29 cellular contexts compared by ENCODE assay signal in the genomic region with DNA sequence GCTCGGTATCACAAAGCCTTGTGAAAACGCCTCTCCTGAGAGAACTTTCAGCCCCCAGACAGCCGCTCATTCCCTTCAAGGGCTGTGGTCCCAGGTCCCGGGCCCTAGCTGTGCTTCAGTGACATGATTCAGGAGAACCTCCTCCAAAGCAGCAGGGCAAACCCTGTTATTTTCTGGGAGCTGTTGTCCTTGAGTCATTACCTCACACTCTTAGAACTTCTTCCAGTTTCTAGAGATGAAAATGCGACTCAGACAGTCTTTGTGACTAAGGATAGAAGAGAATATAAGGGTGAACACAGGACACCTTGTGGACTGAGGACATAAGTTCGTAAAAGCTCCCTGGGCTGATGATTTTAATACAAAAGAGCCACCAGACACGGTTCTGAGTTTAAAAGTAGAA.
DNase-seq lines count a peak whose midpoint lies in the region; ATAC-seq and TF ChIP-seq lines count a peak whose summit lies in the region.
"Had no signal": no experiment of that assay in that cellular context is flagged by ENCODE, and none has a peak within 500 bp of the region (broad histone marks: within the 10 kb centered on the region; RNA-seq: fewer than 3 reads in every experiment).

No MANE protein-coding gene starts in this region.

- no peaks in the 10 kb centered on the region for H3K9me3 ChIP-seq in gastroesophageal sphincter
- H3K9me3 ChIP-seq: BLaER1 treated with 17β-estradiol and CSF1 and Interleukin-3, amounts not matched to agents 10 nM and 100 nM; HAP-1; lower lobe of right lung; mucosa of descending colon; thyroid gland had no signal

- 32 to 54% methylated on average over 3 to 7 of the region's 7 CpGs for WGBS in gastroesophageal sphincter (ENCODE audit: low coverage in 1 of 2), 2 donors

- H3K9me3 Mint-ChIP-seq in HFFc6, result no peaks in the 10 kb centered on the region
- no peaks in the 10 kb centered on the region for H3K9me3 Mint-ChIP-seq in activated CD4-positive, alpha-beta memory T cell treated with anti-CD3 and anti-CD28 coated beads, Interleukin-2, amount 10 ng/mL, durations not matched to agents 7 days and 5 days
- no peaks in the 10 kb centered on the region for H3K9me3 Mint-ChIP-seq in activated CD4-positive, alpha-beta memory T cell treated with anti-CD3 and anti-CD28 coated beads for 36 hours
- H3K9me3 Mint-ChIP-seq: activated T-cell treated with anti-CD3 and anti-CD28 coated beads, Interleukin-2, amount 50 U/mL, for 24 hours; brain; nephron progenitor cell; stimulated activated naive CD8-positive, alpha-beta T cell treated with anti-CD3 and anti-CD28 coated beads, Interleukin-15, Interleukin-2, amounts not matched to agents 100 ng/mL and 50 ng/mL, for 24 hours had no signal

- no peak overlapping the region for H3K4me3 Mint-ChIP-seq in HFFc6
- no peak overlapping the region for H3K4me3 Mint-ChIP-seq in activated CD4-positive, alpha-beta memory T cell treated with anti-CD3 and anti-CD28 coated beads, Interleukin-2, amount 10 ng/mL, durations not matched to agents 7 days and 5 days
- H3K4me3 Mint-ChIP-seq in activated CD4-positive, alpha-beta memory T cell treated with anti-CD3 and anti-CD28 coated beads for 36 hours, result no peak overlapping the region
- H3K4me3 Mint-ChIP-seq: activated CD4-positive, alpha-beta T cell treated with anti-CD3 and anti-CD28 coated beads for 36 hours; activated T-cell treated with anti-CD3 and anti-CD28 coated beads, Interleukin-2, amount 50 U/mL, for 24 hours; brain; nephron progenitor cell; stimulated activated naive CD8-positive, alpha-beta T cell treated with anti-CD3 and anti-CD28 coated beads, Interleukin-15, Interleukin-2, amounts not matched to agents 100 ng/mL and 50 ng/mL, for 24 hours; T-helper 17 cell had no signal

- no peak overlapping the region for H3K4me3 ChIP-seq in gastroesophageal sphincter
- no peak overlapping the region for H3K4me3 ChIP-seq in rectal smooth muscle tissue (ENCODE audit: low read length)
- H3K4me3 ChIP-seq: BLaER1 treated with 17β-estradiol and CSF1 and Interleukin-3, amounts not matched to agents 10 nM and 100 nM; HAP-1; lower lobe of right lung; mucosa of descending colon; SK-N-MC; thyroid gland had no signal

- ATAC-seq in gastroesophageal sphincter, result peak; percentile 39
- ATAC-seq: activated CD4-positive, alpha-beta T cell treated with anti-CD3 and anti-CD28 coated beads for 36 hours; lower lobe of right lung; mucosa of descending colon; T-helper 17 cell had no signal

- DNase-seq in AG08395 (ENCODE audit: low spot score) (peak; percentile 46), HFFc6 (peak; percentile 67), activated T-cell treated with anti-CD3 and anti-CD28 coated beads for 4 hours (no peak), T-helper 9 cell (no peak)
- no peak for DNase-seq in activated CD4-positive, alpha-beta memory T cell treated with anti-CD3 and anti-CD28 coated beads, Interleukin-2, amount 10 ng/mL, durations not matched to agents 7 days and 5 days
- no peak for DNase-seq in activated CD4-positive, alpha-beta memory T cell treated with anti-CD3 and anti-CD28 coated beads for 36 hours
- DNase-seq: activated CD4-positive, alpha-beta T cell treated with anti-CD3 and anti-CD28 coated beads for 36 hours; activated CD8-positive, alpha-beta memory T cell treated with anti-CD3 and anti-CD28 coated beads for 24 hours; activated T-cell treated with anti-CD3 and anti-CD28 coated beads, Interleukin-2, amount 50 U/mL, for 24 hours; kidney; lower lobe of right lung; mucosa of descending colon; NCI-H1436; NCI-H2081 treated with DMSO at 0.1 percent for 48 hours; NCI-H446 treated with DMSO at 0.1 percent for 48 hours; NCI-H82; nephron progenitor cell; posterior cingulate gyrus; T-helper 17 cell; thyroid gland had no signal

- TF ChIP-seq CTCF in HFFc6 (IDR thresholded peaks at IDR 0.05), result peak; percentile 45
- peak in 1 of 4 experiments; percentile 25 for TF ChIP-seq CTCF in gastroesophageal sphincter (IDR thresholded peaks at IDR 0.05)

- CTCF ChIA-PET in activated CD4-positive, alpha-beta memory T cell treated with anti-CD3 and anti-CD28 coated beads, Interleukin-2, amount 10 ng/mL, durations not matched to agents 7 days and 5 days (lab: Charles Lee), result no interaction called here
- CTCF ChIA-PET in activated CD4-positive, alpha-beta memory T cell treated with anti-CD3 and anti-CD28 coated beads for 36 hours (lab: Charles Lee), result no interaction called here

- no peak for TF ChIP-seq POLR2A in gastroesophageal sphincter (IDR thresholded peaks at IDR 0.05)

- POLR2A ChIA-PET in activated CD4-positive, alpha-beta memory T cell treated with anti-CD3 and anti-CD28 coated beads, Interleukin-2, amount 10 ng/mL, durations not matched to agents 7 days and 5 days (lab: Charles Lee), result no interaction called here
- POLR2A ChIA-PET in activated CD4-positive, alpha-beta memory T cell treated with anti-CD3 and anti-CD28 coated beads for 36 hours (lab: Charles Lee), result no interaction called here

- H3K27me3 ChIP-seq in gastroesophageal sphincter, result no peaks in the 10 kb centered on the region
- H3K27me3 ChIP-seq in rectal smooth muscle tissue (ENCODE audit: control insufficient read depth, insufficient read depth, low read length), result no peaks in the 10 kb centered on the region
- H3K27me3 ChIP-seq: BLaER1 treated with 17β-estradiol and CSF1 and Interleukin-3, amounts not matched to agents 10 nM and 100 nM; thyroid gland had no signal

- no peaks in the 10 kb centered on the region; the same call in 1 of the 2 replicates for H3K27me3 Mint-ChIP-seq in HFFc6 (ENCODE audit: insufficient read depth)
- H3K27me3 Mint-ChIP-seq in activated CD4-positive, alpha-beta memory T cell treated with anti-CD3 and anti-CD28 coated beads, Interleukin-2, amount 10 ng/mL, durations not matched to agents 7 days and 5 days, result peaks cover 6% of the 10 kb centered on the region
- H3K27me3 Mint-ChIP-seq in activated CD4-positive, alpha-beta memory T cell treated with anti-CD3 and anti-CD28 coated beads for 36 hours, result peaks cover 2% of the 10 kb centered on the region
- H3K27me3 Mint-ChIP-seq: activated T-cell treated with anti-CD3 and anti-CD28 coated beads, Interleukin-2, amount 50 U/mL, for 24 hours; brain had no signal

- H3K4me1 ChIP-seq in gastroesophageal sphincter (peaks cover 10 to 41% (median 19%) of the 10 kb centered on the region in 3 donors), rectal smooth muscle tissue (ENCODE audit: control insufficient read depth, insufficient read depth, low read length) (peaks cover 36% of the 10 kb centered on the region)
- H3K4me1 ChIP-seq: BLaER1 treated with 17β-estradiol and CSF1 and Interleukin-3, amounts not matched to agents 10 nM and 100 nM; HAP-1; lower lobe of right lung; thyroid gland had no signal

- peak overlapping the region; percentile 79 for H3K27ac Mint-ChIP-seq in HFFc6
- no peak overlapping the region for H3K27ac Mint-ChIP-seq in activated CD4-positive, alpha-beta memory T cell treated with anti-CD3 and anti-CD28 coated beads, Interleukin-2, amount 10 ng/mL, durations not matched to agents 7 days and 5 days
- H3K27ac Mint-ChIP-seq in activated CD4-positive, alpha-beta memory T cell treated with anti-CD3 and anti-CD28 coated beads for 36 hours, result no peak overlapping the region
- H3K27ac Mint-ChIP-seq: activated CD4-positive, alpha-beta T cell treated with anti-CD3 and anti-CD28 coated beads for 36 hours; activated T-cell treated with anti-CD3 and anti-CD28 coated beads, Interleukin-2, amount 50 U/mL, for 24 hours; nephron progenitor cell; stimulated activated naive CD8-positive, alpha-beta T cell treated with anti-CD3 and anti-CD28 coated beads, Interleukin-15, Interleukin-2, amounts not matched to agents 100 ng/mL and 50 ng/mL, for 24 hours; T-helper 17 cell had no signal

- H3K4me1 Mint-ChIP-seq in HFFc6 (ENCODE audit: low read depth), result peaks cover 17% of the 10 kb centered on the region
- H3K4me1 Mint-ChIP-seq in activated CD4-positive, alpha-beta memory T cell treated with anti-CD3 and anti-CD28 coated beads, Interleukin-2, amount 10 ng/mL, durations not matched to agents 7 days and 5 days, result no peaks in the 10 kb centered on the region
- H3K4me1 Mint-ChIP-seq in activated CD4-positive, alpha-beta memory T cell treated with anti-CD3 and anti-CD28 coated beads for 36 hours (ENCODE audit: low read depth), result no peaks in the 10 kb centered on the region
- H3K4me1 Mint-ChIP-seq: activated CD4-positive, alpha-beta T cell treated with anti-CD3 and anti-CD28 coated beads for 36 hours; T-helper 17 cell had no signal

- H3K27ac ChIP-seq in gastroesophageal sphincter (peak overlapping the region; percentile 66 to 86 (median 83)), rectal smooth muscle tissue (ENCODE audit: low read depth, low read length) (peak overlapping the region; percentile 71)
- H3K27ac ChIP-seq: BLaER1 treated with 17β-estradiol and CSF1 and Interleukin-3, amounts not matched to agents 10 nM and 100 nM; KMS-11; lower lobe of right lung; RWPE1; SK-N-MC; thyroid gland had no signal

- intact Hi-C loops in activated CD4-positive, alpha-beta memory T cell treated with anti-CD3 and anti-CD28 coated beads for 36 hours (cut with micrococcal nuclease), result no loop called here

- H3K9ac ChIP-seq in rectal smooth muscle tissue (ENCODE audit: low read length), result no peak overlapping the region
- H3K9ac ChIP-seq: BLaER1 treated with 17β-estradiol and CSF1 and Interleukin-3, amounts not matched to agents 10 nM and 100 nM; KMS-11 had no signal

- TF ChIP-seq EP300 in gastroesophageal sphincter (IDR thresholded peaks at IDR 0.05), result no peak

- H3K36me3 ChIP-seq in gastroesophageal sphincter (no peaks in the 10 kb centered on the region), rectal smooth muscle tissue (ENCODE audit: control insufficient read depth, insufficient read depth, low read length) (no peaks in the 10 kb centered on the region)
- H3K36me3 ChIP-seq: BLaER1 treated with 17β-estradiol and CSF1 and Interleukin-3, amounts not matched to agents 10 nM and 100 nM; HAP-1; lower lobe of right lung; thyroid gland had no signal

- no peaks in the 10 kb centered on the region for H3K36me3 Mint-ChIP-seq in HFFc6 (ENCODE audit: low read depth)
- no peaks in the 10 kb centered on the region for H3K36me3 Mint-ChIP-seq in activated CD4-positive, alpha-beta memory T cell treated with anti-CD3 and anti-CD28 coated beads, Interleukin-2, amount 10 ng/mL, durations not matched to agents 7 days and 5 days (ENCODE audit: low read depth)
- no peaks in the 10 kb centered on the region for H3K36me3 Mint-ChIP-seq in activated CD4-positive, alpha-beta memory T cell treated with anti-CD3 and anti-CD28 coated beads for 36 hours
- H3K36me3 Mint-ChIP-seq: brain had no signal

Comparison
In these comparisons a context has a peak if more than half of its experiments do, and no peak if none do; other contexts are left out.
1. DNase-seq: peak in AG08395 (single experiment) and HFFc6 (single experiment); none in activated T-cell treated with anti-CD3 and anti-CD28 coated beads for 4 hours (single experiment), activated CD4-positive, alpha-beta memory T cell treated with anti-CD3 and anti-CD28 coated beads, Interleukin-2, amount 10 ng/mL, durations not matched to agents 7 days and 5 days (single experiment), activated CD4-positive, alpha-beta memory T cell treated with anti-CD3 and anti-CD28 coated beads for 36 hours (single experiment) and T-helper 9 cell (single experiment).